In genomic region chr10:31966681-31967080, GRCh38 we compare ENCODE assay signal across 5 cellular contexts.
"Had no signal": no experiment of that assay in that cellular context is flagged by ENCODE, and none has a peak within 500 bp of the region (broad histone marks: within the 10 kb centered on the region; RNA-seq: fewer than 3 reads in every experiment).

No MANE protein-coding gene starts in this region.

- H3K4me3 ChIP-seq: K562 had no signal

- ATAC-seq: HepG2, K562 had no signal

- H3K27ac ChIP-seq: HL-60 had no signal

- H3K4me3 Mint-ChIP-seq: IgD-negative memory B cell had no signal

- H3K27me3 Mint-ChIP-seq: IgD-negative memory B cell had no signal

- H3K27ac Mint-ChIP-seq: IgD-negative memory B cell had no signal

- H3K9me3 Mint-ChIP-seq: IgD-negative memory B cell had no signal

- H3K36me3 Mint-ChIP-seq: IgD-negative memory B cell had no signal

- DNase-seq: IMR-90 had no signal
